In genomic region chr15:48774484-48774883, GRCh38 we compare ENCODE assay signal across 17 cellular contexts.
"Had no signal": no experiment of that assay in that cellular context is flagged by ENCODE, and none has a peak within 500 bp of the region (broad histone marks: within the 10 kb centered on the region; RNA-seq: fewer than 3 reads in every experiment).

No MANE protein-coding gene starts in this region.

- H3K4me1 ChIP-seq: breast epithelium, left ventricle myocardium inferior, sigmoid colon, spleen had no signal

- H3K9me3 ChIP-seq: breast epithelium, ovary, sigmoid colon, thyroid gland had no signal

- DNase-seq: activated B cell treated with CpG ODN at 0.5 μM for 24 hours; activated CD4-positive, alpha-beta memory T cell treated with anti-CD3 and anti-CD28 coated beads for 36 hours; activated CD4-positive, alpha-beta T cell treated with anti-CD3 and anti-CD28 coated beads for 4 hours; activated naive CD4-positive, alpha-beta T cell treated with Interleukin-2 at 50 U/mL for 16 hours; activated naive CD8-positive, alpha-beta T cell treated with anti-CD3 and anti-CD28 coated beads, Interleukin-2, amount 10 ng/mL, durations not matched to agents 7 days and 5 days; activated T-cell treated with anti-CD3 and anti-CD28 coated beads, Interleukin-2, amount 50 U/mL, for 1 hour; cortex of kidney; heart right ventricle; kidney glomerular epithelial cell; left ventricle myocardium inferior; ovary; sigmoid colon; spleen; stimulated activated naive CD4-positive, alpha-beta T cell; T-cell; thyroid gland had no signal

- H3K27ac ChIP-seq: breast epithelium, heart right ventricle, left ventricle myocardium inferior, ovary, sigmoid colon, spleen, thyroid gland had no signal

- H3K36me3 ChIP-seq: breast epithelium, ovary, thyroid gland had no signal

- H3K27me3 ChIP-seq: breast epithelium, heart right ventricle, ovary, sigmoid colon, spleen, thyroid gland had no signal

- H3K4me3 ChIP-seq: breast epithelium, heart right ventricle, left ventricle myocardium inferior, ovary, sigmoid colon, spleen, thyroid gland had no signal
